In the genomic region with DNA sequence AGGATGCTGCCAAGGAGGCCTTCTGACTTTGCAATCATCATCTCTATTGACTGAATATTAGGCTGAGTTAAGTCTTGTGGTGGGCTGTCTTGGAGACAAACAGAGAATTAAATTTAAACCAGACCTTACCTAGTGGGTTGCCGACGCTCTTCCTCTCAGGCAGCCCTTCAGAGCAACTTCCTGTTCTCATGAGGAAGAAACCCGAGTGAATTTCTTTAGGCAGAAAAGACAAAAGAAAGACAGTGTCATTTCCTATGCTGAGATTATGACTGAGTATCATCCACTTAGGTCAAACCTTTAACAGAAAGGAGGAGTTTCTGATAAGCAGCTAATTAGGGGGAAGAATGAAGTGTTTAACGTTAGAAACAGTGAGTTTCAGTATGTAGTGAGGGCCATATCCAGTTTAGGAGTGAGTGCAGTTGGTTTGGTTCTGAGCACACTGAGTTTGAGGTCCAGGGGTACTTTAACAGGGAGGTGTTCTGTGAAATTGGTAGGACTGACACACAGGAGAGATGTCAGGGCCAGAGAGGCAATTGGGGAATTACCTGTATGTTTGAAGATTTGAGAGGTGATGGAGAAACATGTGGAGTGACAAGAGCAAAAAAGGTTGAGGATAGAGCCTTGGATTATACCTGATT, we compare ENCODE assay signal across 14 cellular contexts. TPM values are rescaled to one million over a fixed set of nuclear protein-coding genes. Genes with fewer than 3 reads are reported as not detected.
A peak's percentile ranks its signal among the peaks of the same experiment; 100 is the strongest.
DNase-seq lines count a peak whose midpoint lies in the region; ATAC-seq and TF ChIP-seq lines count a peak whose summit lies in the region.
"Had no signal": no experiment of that assay in that cellular context is flagged by ENCODE, and none has a peak within 500 bp of the region (broad histone marks: within the 10 kb centered on the region; RNA-seq: fewer than 3 reads in every experiment).

No MANE protein-coding gene starts in this region.

- WGBS in SK-N-SH (ENCODE audit: low lambda C conversion rate) = 40% methylated on average over 4 of the region's 4 CpGs

- TF ChIP-seq CTCF in SK-N-SH (IDR thresholded peaks at IDR 0.05) (no peak), MM.1S (IDR thresholded peaks at IDR 0.05; ENCODE audit: low read length) (no peak), osteoblast (IDR thresholded peaks at IDR 0.05; ENCODE audit: extremely low read depth, low read depth, low read length) (no peak)

- H3K4me1 Mint-ChIP-seq in activated T-cell treated with anti-CD3 and anti-CD28 coated beads, Interleukin-2, amount 50 U/mL, for 72 hours (ENCODE audit: low read depth) = peaks cover 52% of the 10 kb centered on the region

- no peaks in the 10 kb centered on the region for H3K9me3 Mint-ChIP-seq in activated T-cell treated with anti-CD3 and anti-CD28 coated beads, Interleukin-2, amount 50 U/mL, for 72 hours

- intact Hi-C loops in left colon (cut with DNase I, micrococcal nuclease) = no loop called here

- no peaks in the 10 kb centered on the region for H3K27me3 Mint-ChIP-seq in activated T-cell treated with anti-CD3 and anti-CD28 coated beads, Interleukin-2, amount 50 U/mL, for 72 hours (ENCODE audit: low read depth)

- peak overlapping the region; percentile 88 for H3K27ac Mint-ChIP-seq in activated T-cell treated with anti-CD3 and anti-CD28 coated beads, Interleukin-2, amount 50 U/mL, for 72 hours

- ATAC-seq in SK-N-SH treated with all-trans-retinoic acid at 6 μM for 48 hours (no peak), left colon (no peak)
- peak; percentile 59 to 66 for ATAC-seq in activated T-cell treated with anti-CD3 and anti-CD28 coated beads, Interleukin-2, amount 50 U/mL, for 72 hours (replicated peaks in 1 of 2)

- H3K79me2 ChIP-seq in SK-N-SH (ENCODE audit: insufficient read depth) (no peaks in the 10 kb centered on the region), MM.1S (ENCODE audit: low read length) (no peaks in the 10 kb centered on the region), osteoblast (ENCODE audit: insufficient read depth, low read length) (no peaks in the 10 kb centered on the region)

- no peaks in the 10 kb centered on the region for H4K20me1 ChIP-seq in SK-N-SH (ENCODE audit: insufficient read depth)
- H4K20me1 ChIP-seq in MM.1S (ENCODE audit: insufficient read depth, low read length) = no peaks in the 10 kb centered on the region
- H4K20me1 ChIP-seq in osteoblast (ENCODE audit: insufficient read depth, low read length) = no peaks in the 10 kb centered on the region

- H3K9me3 ChIP-seq in SK-N-SH (no peaks in the 10 kb centered on the region), MM.1S (replicated peaks; ENCODE audit: insufficient read depth, low read length) (no peaks in the 10 kb centered on the region), osteoblast (ENCODE audit: low read depth, low read length) (no peaks in the 10 kb centered on the region)
- H3K9me3 ChIP-seq: sigmoid colon had no signal

- H3K4me3 ChIP-seq in SK-N-SH (ENCODE audit: low read depth in 2 of 2, low read length in 1 of 2) (no peak overlapping the region), MM.1S (ENCODE audit: low read length) (no peak overlapping the region), osteoblast (ENCODE audit: insufficient read depth, low read length) (no peak overlapping the region)
- H3K4me3 ChIP-seq: sigmoid colon had no signal

- H3K9me2 ChIP-seq in SK-N-SH (no peaks in the 10 kb centered on the region), MM.1S (replicated peaks; ENCODE audit: insufficient read depth, low read length) (no peaks in the 10 kb centered on the region)

- CTCF ChIA-PET in SK-N-SH (lab: Yijun Ruan, JAX) = interaction anchor here (0.7 kb wide), 1 partner anchor 199 kb away, joined by 3 read pairs; no protein-coding TSS in a partner anchor

- H3K4me1 ChIP-seq in SK-N-SH (ENCODE audit: control insufficient read depth in 1 of 2, insufficient read depth in 2 of 2, low read depth in 1 of 2, low read length in 1 of 2) (peaks cover 0 to 14% of the 10 kb centered on the region in 2 experiments; a peak in 3 of 4 replicates), MM.1S (ENCODE audit: low read length) (peaks cover 44% of the 10 kb centered on the region), osteoblast (ENCODE audit: insufficient read depth, low read length) (no peaks in the 10 kb centered on the region)

- H3K4me2 ChIP-seq in SK-N-SH (no peak overlapping the region), MM.1S (ENCODE audit: low read depth, low read length) (peak overlapping the region; percentile 23), osteoblast (ENCODE audit: insufficient read depth, low read length) (no peak overlapping the region)

- H3K27ac ChIP-seq in SK-N-SH (ENCODE audit: low read depth in 2 of 2, low read length in 1 of 2) (no peak overlapping the region), MM.1S (ENCODE audit: low read length) (peak overlapping the region; percentile 53; the same call in 1 of the 2 replicates), osteoblast (ENCODE audit: low read depth, low read length) (no peak overlapping the region)
- H3K27ac ChIP-seq: sigmoid colon had no signal

- H3K36me3 ChIP-seq in SK-N-SH (replicated peaks in 1 of 2; ENCODE audit: control insufficient read depth in 1 of 2, insufficient read depth in 2 of 2, low read length in 1 of 2) (no peaks in the 10 kb centered on the region), MM.1S (replicated peaks; ENCODE audit: insufficient read depth, low read length) (no peaks in the 10 kb centered on the region), osteoblast (ENCODE audit: insufficient read depth, low read length) (no peaks in the 10 kb centered on the region)
- H3K36me3 ChIP-seq: sigmoid colon had no signal

- H3F3A ChIP-seq in SK-N-SH (replicated peaks; ENCODE audit: insufficient read depth) = peaks cover 11% of the 10 kb centered on the region
- H3F3A ChIP-seq in MM.1S (ENCODE audit: insufficient read depth, low read length) = peaks cover 22% of the 10 kb centered on the region

- POLR2A ChIA-PET in SK-N-SH (lab: Yijun Ruan, JAX) = no interaction called here

- DNase-seq in SK-N-SH (no peak), MM.1S (no peak), osteoblast (ENCODE audit: insufficient read length, low spot score, missing footprints) (no peak), H4 (ENCODE audit: low spot score) (no peak), left colon (no peak)
- DNase-seq in activated T-cell treated with anti-CD3 and anti-CD28 coated beads, Interleukin-2, amount 50 U/mL, for 72 hours = peak; percentile 13 to 36
- DNase-seq in stimulated activated CD4-positive, alpha-beta T cell treated with anti-CD3 and anti-CD28 coated beads, Interleukin-4, amount 100 ng/mL, for 1 hour = no peak
- DNase-seq: 8988T, IMR-90, mesendoderm, NCI-H524, sigmoid colon had no signal

- H3K27me3 ChIP-seq in SK-N-SH (ENCODE audit: insufficient read depth) (no peaks in the 10 kb centered on the region), MM.1S (replicated peaks; ENCODE audit: insufficient read depth, low read length) (no peaks in the 10 kb centered on the region), osteoblast (ENCODE audit: insufficient read depth, low read length) (no peaks in the 10 kb centered on the region)
- H3K27me3 ChIP-seq: sigmoid colon had no signal

- H3K4me3 Mint-ChIP-seq in activated T-cell treated with anti-CD3 and anti-CD28 coated beads, Interleukin-2, amount 50 U/mL, for 72 hours = peak overlapping the region; percentile 42 to 77

- TF ChIP-seq RAD21 in SK-N-SH (IDR thresholded peaks at IDR 0.05; ENCODE audit: low read length) = no peak

- no peak overlapping the region for H3K9ac ChIP-seq in SK-N-SH
- H3K9ac ChIP-seq in MM.1S (ENCODE audit: low read length) = no peak overlapping the region

- H3K36me3 Mint-ChIP-seq in activated T-cell treated with anti-CD3 and anti-CD28 coated beads, Interleukin-2, amount 50 U/mL, for 72 hours (ENCODE audit: insufficient read depth in 2 of 2) = peaks cover 0 to 5% of the 10 kb centered on the region in 2 donors

- H2AFZ ChIP-seq in SK-N-SH (ENCODE audit: low read depth) = peak overlapping the region; percentile 36; the same call in 1 of the 2 replicates
- peak overlapping the region; percentile 11; the same call in 1 of the 2 replicates for H2AFZ ChIP-seq in MM.1S (ENCODE audit: low read length)
- peak overlapping the region; percentile 15 for H2AFZ ChIP-seq in osteoblast (ENCODE audit: low read length)

- TF ChIP-seq EP300 in SK-N-SH (IDR thresholded peaks at IDR 0.05; ENCODE audit: borderline replicate concordance in 1 of 2, low read depth in 1 of 2, low read length in 1 of 2) = no peak

TF ChIP-seq in SK-N-SH, 30 proteins besides CTCF, POLR2A, EP300 and RAD21 (continues in another document):
- TF ChIP-seq FOXM1 (IDR thresholded peaks at IDR 0.05; ENCODE audit: low read depth) (no peak), RCOR1 (IDR thresholded peaks at IDR 0.05; ENCODE audit: low read length) (no peak), RXRA (IDR thresholded peaks at IDR 0.05; ENCODE audit: borderline replicate concordance, low read depth) (no peak)
- TF ChIP-seq, protein P1, sequence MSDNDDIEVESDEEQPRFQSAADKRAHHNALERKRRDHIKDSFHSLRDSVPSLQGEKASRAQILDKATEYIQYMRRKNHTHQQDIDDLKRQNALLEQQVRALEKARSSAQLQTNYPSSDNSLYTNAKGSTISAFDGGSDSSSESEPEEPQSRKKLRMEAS (IDR thresholded peaks at IDR 0.05; ENCODE audit: low read depth) = no peak

TF ChIP-seq in SK-N-SH treated with all-trans-retinoic acid at 6 μM for 48 hours, 23 proteins besides CTCF, POLR2A, EP300 and RAD21:
- TF ChIP-seq SNAI2 (CRISPR knock-in tag; IDR thresholded peaks at IDR 0.05) = no peak

RNA-seq across cellular contexts. Expression of a gene that starts 38.7 kb away (rescaled TPM):
- not detected in 2 replicates for polyA plus RNA-seq in SK-N-SH (2012; rRNA removed)
- not detected in 2 replicates for polyA plus RNA-seq in SK-N-SH (2012; cell fraction: cytosol; rRNA removed)
- not detected in 2 replicates for polyA plus RNA-seq in SK-N-SH (2012; cell fraction: nucleus; rRNA removed)
- total RNA-seq in activated T-cell treated with anti-CD3 and anti-CD28 coated beads, Interleukin-2, amount 50 U/mL, for 72 hours = 1 to 10 TPM; 3.9 to 9.0 TPM
- total RNA-seq in osteoblast (not detected in 2 replicates), left colon (under 1 TPM; 0.49 to 0.70 TPM)
- total RNA-seq in H4 (2014; rRNA removed; shearing (Covaris generic)) = not detected in 2 replicates
- total RNA-seq: G401, sigmoid colon had no signal

Comparison
In these comparisons a context has a peak if more than half of its experiments do, and no peak if none do; other contexts are left out.
1. DNase-seq: peak in activated T-cell treated with anti-CD3 and anti-CD28 coated beads, Interleukin-2, amount 50 U/mL, for 72 hours (2 of 2); none in SK-N-SH (single experiment), MM.1S (single experiment), osteoblast (single experiment), H4 (single experiment), left colon (0 of 2) and stimulated activated CD4-positive, alpha-beta T cell treated with anti-CD3 and anti-CD28 coated beads, Interleukin-4, amount 100 ng/mL, for 1 hour (single experiment).
2. ATAC-seq: peak in activated T-cell treated with anti-CD3 and anti-CD28 coated beads, Interleukin-2, amount 50 U/mL, for 72 hours (2 of 2); none in SK-N-SH treated with all-trans-retinoic acid at 6 μM for 48 hours (single experiment) and left colon (single experiment).
3. Peak in every context shown above with its lines, with median percentiles within 50 percentile points of each other: H2AFZ ChIP-seq.